ENCODE assay signal across 8 cellular contexts in genomic region chr17:7897773-7898172, GRCh38. TPM values are rescaled to one million over a fixed set of nuclear protein-coding genes. Genes with fewer than 3 reads are reported as not detected.
DNase-seq lines count a peak whose midpoint lies in the region; ATAC-seq and TF ChIP-seq lines count a peak whose summit lies in the region.

No MANE protein-coding gene starts in this region.

- H3K4me3 ChIP-seq in suprapubic skin: no peak overlapping the region

- TF ChIP-seq CTCF in glutamatergic neuron (IDR thresholded peaks at IDR 0.05; ENCODE audit: partially characterized antibody, unreplicated experiment) (no peak), suprapubic skin (IDR thresholded peaks at IDR 0.05) (peak in 1 of 2 donors; percentile 42)

- no peak for TF ChIP-seq EP300 in suprapubic skin (IDR thresholded peaks at IDR 0.05)

- H3K4me3 Mint-ChIP-seq in activated naive CD8-positive, alpha-beta T cell treated with anti-CD3 and anti-CD28 coated beads for 36 hours: no peak overlapping the region
- peak overlapping the region; percentile 7 for H3K4me3 Mint-ChIP-seq in stimulated activated naive CD8-positive, alpha-beta T cell treated with anti-CD3 and anti-CD28 coated beads, Interleukin-15, Interleukin-2, amounts not matched to agents 100 ng/mL and 50 ng/mL, for 24 hours
- no peak overlapping the region for H3K4me3 Mint-ChIP-seq in glutamatergic neuron (ENCODE audit: unreplicated experiment)

- H3K4me1 ChIP-seq in suprapubic skin: peaks cover 4% of the 10 kb centered on the region

- intact Hi-C loops in left cardiac atrium (cut with DNase I): loop anchor here in 1 of 2 donors (2.0 kb wide), 2 partner anchors 35 to 75 kb away; no protein-coding TSS in a partner anchor

- H3K9me3 ChIP-seq in suprapubic skin: no peaks in the 10 kb centered on the region

- peaks cover 38% of the 10 kb centered on the region for H3K36me3 Mint-ChIP-seq in activated naive CD8-positive, alpha-beta T cell treated with anti-CD3 and anti-CD28 coated beads for 36 hours
- peaks cover 76% of the 10 kb centered on the region for H3K36me3 Mint-ChIP-seq in stimulated activated naive CD8-positive, alpha-beta T cell treated with anti-CD3 and anti-CD28 coated beads, Interleukin-15, Interleukin-2, amounts not matched to agents 100 ng/mL and 50 ng/mL, for 24 hours (ENCODE audit: low read depth)
- peaks cover 16% of the 10 kb centered on the region for H3K36me3 Mint-ChIP-seq in glutamatergic neuron (ENCODE audit: unreplicated experiment)

- H3K4me1 Mint-ChIP-seq in activated naive CD8-positive, alpha-beta T cell treated with anti-CD3 and anti-CD28 coated beads for 36 hours: peaks cover 4% of the 10 kb centered on the region
- H3K4me1 Mint-ChIP-seq in stimulated activated naive CD8-positive, alpha-beta T cell treated with anti-CD3 and anti-CD28 coated beads, Interleukin-15, Interleukin-2, amounts not matched to agents 100 ng/mL and 50 ng/mL, for 24 hours (ENCODE audit: low read depth): peaks cover 13% of the 10 kb centered on the region
- peaks cover 9% of the 10 kb centered on the region for H3K4me1 Mint-ChIP-seq in glutamatergic neuron (ENCODE audit: low read depth, unreplicated experiment)

- H3K27ac ChIP-seq in suprapubic skin: no peak overlapping the region

- peak overlapping the region; percentile 12 for H3K27ac Mint-ChIP-seq in activated naive CD8-positive, alpha-beta T cell treated with anti-CD3 and anti-CD28 coated beads for 36 hours
- peak overlapping the region; percentile 88 for H3K27ac Mint-ChIP-seq in stimulated activated naive CD8-positive, alpha-beta T cell treated with anti-CD3 and anti-CD28 coated beads, Interleukin-15, Interleukin-2, amounts not matched to agents 100 ng/mL and 50 ng/mL, for 24 hours
- no peak overlapping the region for H3K27ac Mint-ChIP-seq in glutamatergic neuron (ENCODE audit: unreplicated experiment)

- no peaks in the 10 kb centered on the region for H3K27me3 ChIP-seq in suprapubic skin

- H3K36me3 ChIP-seq in suprapubic skin: peaks cover 89% of the 10 kb centered on the region

- no peaks in the 10 kb centered on the region for H3K9me3 Mint-ChIP-seq in activated naive CD8-positive, alpha-beta T cell treated with anti-CD3 and anti-CD28 coated beads for 36 hours
- H3K9me3 Mint-ChIP-seq in stimulated activated naive CD8-positive, alpha-beta T cell treated with anti-CD3 and anti-CD28 coated beads, Interleukin-15, Interleukin-2, amounts not matched to agents 100 ng/mL and 50 ng/mL, for 24 hours: no peaks in the 10 kb centered on the region
- H3K9me3 Mint-ChIP-seq in glutamatergic neuron (ENCODE audit: unreplicated experiment): peaks cover 3% of the 10 kb centered on the region

- ATAC-seq in left cardiac atrium: peak; percentile 77 to 86

- H3K27me3 Mint-ChIP-seq in activated naive CD8-positive, alpha-beta T cell treated with anti-CD3 and anti-CD28 coated beads for 36 hours: no peaks in the 10 kb centered on the region
- H3K27me3 Mint-ChIP-seq in stimulated activated naive CD8-positive, alpha-beta T cell treated with anti-CD3 and anti-CD28 coated beads, Interleukin-15, Interleukin-2, amounts not matched to agents 100 ng/mL and 50 ng/mL, for 24 hours: no peaks in the 10 kb centered on the region
- H3K27me3 Mint-ChIP-seq in glutamatergic neuron (ENCODE audit: unreplicated experiment): peaks cover 5% of the 10 kb centered on the region

- WGBS in suprapubic skin: 43% methylated on average over 6 of the region's 6 CpGs

- TF ChIP-seq POLR2A in suprapubic skin (IDR thresholded peaks at IDR 0.05): no peak

- DNase-seq in AG08395 (ENCODE audit: low spot score): peak; percentile 77
- peak; percentile 22 for DNase-seq in HCEC 1CT
- no peak for DNase-seq in activated naive CD8-positive, alpha-beta T cell treated with anti-CD3 and anti-CD28 coated beads for 36 hours
- DNase-seq in left cardiac atrium: no peak
- DNase-seq in glutamatergic neuron: no peak
- no peak for DNase-seq in activated CD4-positive, alpha-beta T cell treated with anti-CD3 and anti-CD28 coated beads for 4 hours
- no peak for DNase-seq in suprapubic skin (ENCODE audit: low spot score in 2 of 2)

RNA-seq across cellular contexts. Expression of gene CHD3, which starts 9.2 kb away (rescaled TPM):
- total RNA-seq in activated naive CD8-positive, alpha-beta T cell treated with anti-CD3 and anti-CD28 coated beads for 36 hours: 100 to 1,000 TPM; 123 to 129 TPM
- 10 to 100 TPM; 24.9 to 32.9 TPM for total RNA-seq in left cardiac atrium
- total RNA-seq in glutamatergic neuron (ENCODE audit: unreplicated experiment): 129 TPM
- 10 to 100 TPM; 42.1 to 76.0 (median 67.7) TPM for total RNA-seq in suprapubic skin

RNA-seq across cellular contexts. Expression of gene RNF227, which starts 18.3 kb away (rescaled TPM):
- 1 to 10 TPM; 4.0 to 4.1 TPM for total RNA-seq in activated naive CD8-positive, alpha-beta T cell treated with anti-CD3 and anti-CD28 coated beads for 36 hours
- total RNA-seq in left cardiac atrium: 1 to 10 TPM; 1.1 to 1.3 TPM
- total RNA-seq in glutamatergic neuron (ENCODE audit: unreplicated experiment): 0.49 TPM
- 10 to 100 TPM; 51.1 to 66.3 (median 57.3) TPM for total RNA-seq in suprapubic skin

RNA-seq across cellular contexts. Expression of gene KCNAB3, which starts 31.9 kb away (rescaled TPM):
- total RNA-seq in activated naive CD8-positive, alpha-beta T cell treated with anti-CD3 and anti-CD28 coated beads for 36 hours: 1 to 10 TPM; 7.5 to 8.4 TPM
- total RNA-seq in left cardiac atrium (under 1 TPM; 0.71 to 0.97 TPM), glutamatergic neuron (ENCODE audit: unreplicated experiment) (12.3 TPM), suprapubic skin (1 to 10 TPM in 3 of 4 donors, not detected in 1; 1.9 to 7.5 (median 2.4) TPM)

RNA-seq across cellular contexts. Expression of gene TRAPPC1, which starts 34.0 kb away (rescaled TPM):
- 100 to 1,000 TPM; 131 to 143 TPM for total RNA-seq in activated naive CD8-positive, alpha-beta T cell treated with anti-CD3 and anti-CD28 coated beads for 36 hours
- total RNA-seq in left cardiac atrium (100 to 1,000 TPM in 1 of 2 donors, 10 to 100 TPM in 1; 79.6 to 107 TPM), glutamatergic neuron (ENCODE audit: unreplicated experiment) (214 TPM), suprapubic skin (10 to 100 TPM; 39.4 to 64.1 (median 46.2) TPM)

RNA-seq across cellular contexts. Expression of gene CNTROB, which starts 34.2 kb away (rescaled TPM):
- 10 to 100 TPM; 45.3 to 45.7 TPM for total RNA-seq in activated naive CD8-positive, alpha-beta T cell treated with anti-CD3 and anti-CD28 coated beads for 36 hours
- total RNA-seq in left cardiac atrium (10 to 100 TPM; 13.6 to 14.8 TPM), glutamatergic neuron (ENCODE audit: unreplicated experiment) (55.7 TPM), suprapubic skin (10 to 100 TPM; 23.7 to 57.0 (median 30.8) TPM)

Comparison
In these comparisons a context has a peak if more than half of its experiments do, and no peak if none do; other contexts are left out.
1. DNase-seq: peak in AG08395 (single experiment) and HCEC 1CT (single experiment); none in activated naive CD8-positive, alpha-beta T cell treated with anti-CD3 and anti-CD28 coated beads for 36 hours (single experiment), left cardiac atrium (single experiment), glutamatergic neuron (single experiment), activated CD4-positive, alpha-beta T cell treated with anti-CD3 and anti-CD28 coated beads for 4 hours (0 of 2) and suprapubic skin (0 of 2).
2. RNA of gene RNF227, which starts 18.3 kb away (total RNA-seq): 51.1 to 66.3 TPM in suprapubic skin; 4.0 to 4.1 TPM in activated naive CD8-positive, alpha-beta T cell treated with anti-CD3 and anti-CD28 coated beads for 36 hours, 1.1 to 1.3 TPM in left cardiac atrium and 0.49 TPM in glutamatergic neuron (single experiment); every median in the first group is over 10 times any median in the second.